In genomic region chr12:6469092-6469491, GRCh38 we compare ENCODE assay signal across 2 cellular contexts.
TF ChIP-seq lines count a peak whose summit lies in the region.

No MANE protein-coding gene starts in this region.

TF ChIP-seq in SK-N-SH, 30 proteins besides CTCF, POLR2A, EP300 and RAD21:
- TF ChIP-seq EZH2phosphoT487 (IDR thresholded peaks at IDR 0.05; ENCODE audit: borderline replicate concordance, low read depth) (no peak), CHD2 (IDR thresholded peaks at IDR 0.05; ENCODE audit: low read length, partially characterized antibody) (no peak), TCF12 (IDR thresholded peaks at IDR 0.05) (no peak)
- TF ChIP-seq, protein P1, sequence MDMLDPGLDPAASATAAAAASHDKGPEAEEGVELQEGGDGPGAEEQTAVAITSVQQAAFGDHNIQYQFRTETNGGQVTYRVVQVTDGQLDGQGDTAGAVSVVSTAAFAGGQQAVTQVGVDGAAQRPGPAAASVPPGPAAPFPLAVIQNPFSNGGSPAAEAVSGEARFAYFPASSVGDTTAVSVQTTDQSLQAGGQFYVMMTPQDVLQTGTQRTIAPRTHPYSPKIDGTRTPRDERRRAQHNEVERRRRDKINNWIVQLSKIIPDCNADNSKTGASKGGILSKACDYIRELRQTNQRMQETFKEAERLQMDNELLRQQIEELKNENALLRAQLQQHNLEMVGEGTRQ (IDR thresholded peaks at IDR 0.05; ENCODE audit: borderline replicate concordance, low read depth, low read length) = no peak
- TF ChIP-seq, protein P2, sequence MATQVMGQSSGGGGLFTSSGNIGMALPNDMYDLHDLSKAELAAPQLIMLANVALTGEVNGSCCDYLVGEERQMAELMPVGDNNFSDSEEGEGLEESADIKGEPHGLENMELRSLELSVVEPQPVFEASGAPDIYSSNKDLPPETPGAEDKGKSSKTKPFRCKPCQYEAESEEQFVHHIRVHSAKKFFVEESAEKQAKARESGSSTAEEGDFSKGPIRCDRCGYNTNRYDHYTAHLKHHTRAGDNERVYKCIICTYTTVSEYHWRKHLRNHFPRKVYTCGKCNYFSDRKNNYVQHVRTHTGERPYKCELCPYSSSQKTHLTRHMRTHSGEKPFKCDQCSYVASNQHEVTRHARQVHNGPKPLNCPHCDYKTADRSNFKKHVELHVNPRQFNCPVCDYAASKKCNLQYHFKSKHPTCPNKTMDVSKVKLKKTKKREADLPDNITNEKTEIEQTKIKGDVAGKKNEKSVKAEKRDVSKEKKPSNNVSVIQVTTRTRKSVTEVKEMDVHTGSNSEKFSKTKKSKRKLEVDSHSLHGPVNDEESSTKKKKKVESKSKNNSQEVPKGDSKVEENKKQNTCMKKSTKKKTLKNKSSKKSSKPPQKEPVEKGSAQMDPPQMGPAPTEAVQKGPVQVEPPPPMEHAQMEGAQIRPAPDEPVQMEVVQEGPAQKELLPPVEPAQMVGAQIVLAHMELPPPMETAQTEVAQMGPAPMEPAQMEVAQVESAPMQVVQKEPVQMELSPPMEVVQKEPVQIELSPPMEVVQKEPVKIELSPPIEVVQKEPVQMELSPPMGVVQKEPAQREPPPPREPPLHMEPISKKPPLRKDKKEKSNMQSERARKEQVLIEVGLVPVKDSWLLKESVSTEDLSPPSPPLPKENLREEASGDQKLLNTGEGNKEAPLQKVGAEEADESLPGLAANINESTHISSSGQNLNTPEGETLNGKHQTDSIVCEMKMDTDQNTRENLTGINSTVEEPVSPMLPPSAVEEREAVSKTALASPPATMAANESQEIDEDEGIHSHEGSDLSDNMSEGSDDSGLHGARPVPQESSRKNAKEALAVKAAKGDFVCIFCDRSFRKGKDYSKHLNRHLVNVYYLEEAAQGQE (IDR thresholded peaks at IDR 0.05; ENCODE audit: low read depth, low read length) = no peak
- TF ChIP-seq, protein P3, sequence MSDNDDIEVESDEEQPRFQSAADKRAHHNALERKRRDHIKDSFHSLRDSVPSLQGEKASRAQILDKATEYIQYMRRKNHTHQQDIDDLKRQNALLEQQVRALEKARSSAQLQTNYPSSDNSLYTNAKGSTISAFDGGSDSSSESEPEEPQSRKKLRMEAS (IDR thresholded peaks at IDR 0.05; ENCODE audit: low read depth) = no peak

TF ChIP-seq in SK-N-SH treated with all-trans-retinoic acid at 6 μM for 48 hours, 23 proteins besides CTCF, POLR2A, EP300 and RAD21:
- TF ChIP-seq ARNTL (CRISPR knock-in tag; IDR thresholded peaks at IDR 0.05; ENCODE audit: borderline replicate concordance, low read depth) = no peak
